In the genomic region with DNA sequence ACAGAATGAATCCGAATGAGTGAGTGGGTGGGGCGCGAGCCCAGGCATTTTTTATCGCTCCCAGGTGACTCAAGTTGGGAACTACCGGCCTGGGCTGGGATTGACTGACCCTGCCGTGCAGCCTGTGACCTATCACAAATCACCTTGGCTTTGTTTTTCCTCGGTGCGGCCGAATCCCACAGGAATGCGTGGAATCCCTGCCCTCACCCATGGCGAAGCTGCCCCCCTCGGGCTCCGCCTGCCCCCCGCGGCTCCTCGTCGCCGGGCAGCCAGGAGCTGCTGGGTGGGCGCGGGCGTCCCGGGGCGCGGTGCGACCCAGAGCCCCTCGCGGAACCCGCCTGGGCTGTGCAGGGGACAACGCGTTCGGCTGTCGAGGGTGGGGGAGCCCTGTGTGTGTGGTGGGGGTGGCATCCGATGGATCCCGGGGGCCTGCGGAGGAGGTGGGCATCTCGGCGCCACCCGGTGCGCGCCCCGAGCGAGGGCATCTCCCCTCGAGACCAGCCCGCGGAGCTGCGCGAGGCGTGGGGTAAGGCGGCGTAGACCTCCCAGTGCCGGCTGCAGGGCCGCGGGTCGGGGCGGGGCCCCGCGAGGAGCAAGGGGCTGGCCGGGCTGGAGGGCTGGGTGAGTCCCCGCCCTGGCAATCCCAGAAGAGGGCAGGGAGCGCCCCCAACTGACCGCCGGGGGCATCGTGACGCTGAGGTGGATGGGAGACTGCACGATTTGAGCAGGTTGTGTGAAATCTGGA, we compare ENCODE assay signal across 8 cellular contexts. TPM values are rescaled to one million over a fixed set of nuclear protein-coding genes. Genes with fewer than 3 reads are reported as not detected.
DNase-seq lines count a peak whose midpoint lies in the region; ATAC-seq and TF ChIP-seq lines count a peak whose summit lies in the region.

No MANE protein-coding gene starts in this region.

- H4K91ac ChIP-seq in trophoblast cell (ENCODE audit: low read depth, low read length), result peak overlapping the region; percentile 93

- no peak overlapping the region for H2AK5ac ChIP-seq in trophoblast cell (ENCODE audit: low read length)

- H3K27ac ChIP-seq in HUES64 (ENCODE audit: low read depth, low read length) (peak overlapping the region; percentile 99), SJSA1 (peak overlapping the region; percentile 88), cardiac muscle cell (no peak overlapping the region), trophoblast cell (ENCODE audit: low read depth, low read length) (peak overlapping the region; percentile 72)

- peaks cover 8% of the 10 kb centered on the region for H3K36me3 Mint-ChIP-seq in activated naive CD4-positive, alpha-beta T cell treated with anti-CD3 and anti-CD28 coated beads, Interleukin-2, amount 50 U/mL, for 24 hours
- H3K36me3 Mint-ChIP-seq in type B pancreatic cell, result no peaks in the 10 kb centered on the region

- peak overlapping the region; percentile 87 for H3K14ac ChIP-seq in trophoblast cell (ENCODE audit: low read length)

- peaks cover 8% of the 10 kb centered on the region for H3K4me1 Mint-ChIP-seq in activated naive CD4-positive, alpha-beta T cell treated with anti-CD3 and anti-CD28 coated beads, Interleukin-2, amount 50 U/mL, for 24 hours
- peaks cover 14% of the 10 kb centered on the region for H3K4me1 Mint-ChIP-seq in type B pancreatic cell (ENCODE audit: unreplicated experiment)

- no peak overlapping the region for H3K27ac Mint-ChIP-seq in activated naive CD4-positive, alpha-beta T cell treated with anti-CD3 and anti-CD28 coated beads, Interleukin-2, amount 50 U/mL, for 24 hours
- H3K27ac Mint-ChIP-seq in type B pancreatic cell, result peak overlapping the region; percentile 85

- H3K79me2 ChIP-seq in trophoblast cell (ENCODE audit: control insufficient read depth, insufficient read depth, low read length, poor library complexity), result no peaks in the 10 kb centered on the region

- H4K8ac ChIP-seq in trophoblast cell (ENCODE audit: low read depth, low read length), result peak overlapping the region; percentile 76

- H3K36me3 ChIP-seq in HUES64 (ENCODE audit: insufficient read depth, low read length), result no peaks in the 10 kb centered on the region
- H3K36me3 ChIP-seq in SJSA1, result no peaks in the 10 kb centered on the region
- no peaks in the 10 kb centered on the region for H3K36me3 ChIP-seq in cardiac muscle cell
- H3K36me3 ChIP-seq in trophoblast cell (ENCODE audit: control insufficient read depth in 1 of 2, insufficient read depth in 2 of 2, low read length in 2 of 2), result no peaks in the 10 kb centered on the region

- H3K4me3 Mint-ChIP-seq in activated naive CD4-positive, alpha-beta T cell treated with anti-CD3 and anti-CD28 coated beads, Interleukin-2, amount 50 U/mL, for 24 hours, result peak overlapping the region; percentile 77
- H3K4me3 Mint-ChIP-seq in type B pancreatic cell, result peak overlapping the region; percentile 87

- peak overlapping the region; percentile 13 for H4K12ac ChIP-seq in trophoblast cell (ENCODE audit: low read depth, low read length)

- peak overlapping the region; percentile 86 for H3K9ac ChIP-seq in HUES64 (ENCODE audit: low read depth, low read length)
- peak overlapping the region; percentile 71 for H3K9ac ChIP-seq in trophoblast cell (ENCODE audit: low read length)

- TF ChIP-seq CTCF in cardiac muscle cell (IDR thresholded peaks at IDR 0.05; ENCODE audit: low read depth, low read length), result peak; percentile 94
- peak; percentile 94 for TF ChIP-seq CTCF in type B pancreatic cell (conservative IDR thresholded peaks at IDR 0.05)

- H3K4me1 ChIP-seq in HUES64 (ENCODE audit: insufficient read depth, low read length) (peaks cover 36% of the 10 kb centered on the region), SJSA1 (replicated peaks) (peaks cover 15% of the 10 kb centered on the region), cardiac muscle cell (ENCODE audit: low read depth) (peaks cover 23% of the 10 kb centered on the region), trophoblast cell (ENCODE audit: control insufficient read depth in 1 of 2, insufficient read depth in 2 of 2, low read length in 2 of 2) (peaks cover 4 to 11% of the 10 kb centered on the region in 2 experiments)

- H3K79me1 ChIP-seq in trophoblast cell (ENCODE audit: low read length), result peaks cover 5% of the 10 kb centered on the region

- H3K27me3 Mint-ChIP-seq in activated naive CD4-positive, alpha-beta T cell treated with anti-CD3 and anti-CD28 coated beads, Interleukin-2, amount 50 U/mL, for 24 hours, result peaks cover 24% of the 10 kb centered on the region
- H3K27me3 Mint-ChIP-seq in type B pancreatic cell, result peaks cover 12% of the 10 kb centered on the region

- peak overlapping the region; percentile 67 for H2BK5ac ChIP-seq in trophoblast cell (ENCODE audit: low read depth, low read length, poor library complexity)

- H3K18ac ChIP-seq in trophoblast cell (ENCODE audit: low read length), result peak overlapping the region; percentile 74

- H3K27me3 ChIP-seq in HUES64 (ENCODE audit: insufficient read depth, low read length), result no peaks in the 10 kb centered on the region; the same call in 1 of the 2 replicates
- H3K27me3 ChIP-seq in SJSA1 (replicated peaks), result no peaks in the 10 kb centered on the region
- no peaks in the 10 kb centered on the region for H3K27me3 ChIP-seq in cardiac muscle cell
- H3K27me3 ChIP-seq in trophoblast cell (ENCODE audit: insufficient read depth, low read length), result no peaks in the 10 kb centered on the region

- WGBS in HUES64, result under 1% methylated on average over 65 of the region's 65 CpGs
- no CpG with 5 or more reads among the region's 65 CpGs for WGBS in trophoblast cell (ENCODE audit: extremely low coverage, insufficient coverage, insufficient read length)

- H3K4me2 ChIP-seq in trophoblast cell (ENCODE audit: low read length), result peak overlapping the region; percentile 86

- no peaks in the 10 kb centered on the region for H3K9me3 Mint-ChIP-seq in activated naive CD4-positive, alpha-beta T cell treated with anti-CD3 and anti-CD28 coated beads, Interleukin-2, amount 50 U/mL, for 24 hours
- H3K9me3 Mint-ChIP-seq in type B pancreatic cell, result no peaks in the 10 kb centered on the region

- H2BK12ac ChIP-seq in trophoblast cell (ENCODE audit: low read length), result peak overlapping the region; percentile 74

- peak overlapping the region; percentile 85 for H2BK120ac ChIP-seq in trophoblast cell (ENCODE audit: insufficient read depth, low read length, poor library complexity)

- H3K4me3 ChIP-seq in HUES64 (ENCODE audit: low read length) (peak overlapping the region; percentile 58), SJSA1 (peak overlapping the region; percentile 51), cardiac muscle cell (peak overlapping the region; percentile 50), trophoblast cell (ENCODE audit: low read depth, low read length) (peak overlapping the region; percentile 82)

- H2AFZ ChIP-seq in trophoblast cell (ENCODE audit: insufficient read depth, low read length, poor library complexity), result peak overlapping the region; percentile 77

- H3K9me3 ChIP-seq in HUES64 (ENCODE audit: insufficient read depth, low read depth, low read length) (no peaks in the 10 kb centered on the region), SJSA1 (replicated peaks) (no peaks in the 10 kb centered on the region; the same call in 1 of the 2 replicates), cardiac muscle cell (ENCODE audit: low read depth) (no peaks in the 10 kb centered on the region), trophoblast cell (ENCODE audit: insufficient read depth, low read depth, low read length) (peaks cover 3% of the 10 kb centered on the region)

- H3K4ac ChIP-seq in trophoblast cell (ENCODE audit: low read depth, low read length), result peak overlapping the region; percentile 46

- no peak overlapping the region for H3K23ac ChIP-seq in trophoblast cell (ENCODE audit: low read length)

- ATAC-seq in GM21528 (IDR thresholded peaks at IDR 0.05; ENCODE audit: low FRiP score, unreplicated experiment), result peak; percentile 93

- DNase-seq in EL (peak; percentile 89), SJSA1 (ENCODE audit: low read depth in 1 of 2, low spot score in 2 of 2) (peak; percentile 87 to 92), cardiac muscle cell (ENCODE audit: low read depth in 1 of 2, low spot score in 1 of 2) (peak; percentile 89 to 91), trophoblast cell (peak; percentile 81 to 89), type B pancreatic cell (ENCODE audit: extremely low spot score, unreplicated experiment) (peak; percentile 94)

RNA-seq across cellular contexts. Expression of a gene that starts 16.5 kb away (rescaled TPM):
- polyA plus RNA-seq in HUES64 (2013, experiment 1 of 2), result 45.2 TPM
- polyA plus RNA-seq in HUES64 (2013, experiment 2 of 2), result 45.4 TPM
- total RNA-seq in SJSA1 (2014; rRNA removed; shearing (Covaris generic)), result not detected in 2 replicates
- total RNA-seq in cardiac muscle cell (7.7 and 15.8 TPM in 2 replicates), type B pancreatic cell (ENCODE audit: low replicate concordance) (6.8 and 14.4 TPM in 2 replicates)
- polyA plus RNA-seq in cardiac muscle cell, result 2.9 and 6.9 TPM in 2 replicates
- polyA plus RNA-seq in trophoblast cell (2013), result 2.4 and 2.6 TPM in 2 replicates

RNA-seq across cellular contexts. Expression of a gene that starts 52.2 kb away (rescaled TPM):
- polyA plus RNA-seq in HUES64 (2013, experiment 1 of 2), result 783 TPM
- 832 TPM for polyA plus RNA-seq in HUES64 (2013, experiment 2 of 2)
- 257 and 292 TPM in 2 replicates for total RNA-seq in SJSA1 (2014; rRNA removed; shearing (Covaris generic))
- total RNA-seq in cardiac muscle cell (202 and 222 TPM in 2 replicates), type B pancreatic cell (ENCODE audit: low replicate concordance) (499 and 709 TPM in 2 replicates)
- polyA plus RNA-seq in cardiac muscle cell, result 527 and 558 TPM in 2 replicates
- 312 and 322 TPM in 2 replicates for polyA plus RNA-seq in trophoblast cell (2013)
